In genomic region chr20:64145458-64146300, GRCh38 we compare ENCODE assay signal across 13 cellular contexts. TPM values are rescaled to one million over a fixed set of nuclear protein-coding genes. Genes with fewer than 3 reads are reported as not detected.
A peak's percentile ranks its signal among the peaks of the same experiment; 100 is the strongest.
DNase-seq lines count a peak whose midpoint lies in the region; ATAC-seq and TF ChIP-seq lines count a peak whose summit lies in the region.
"Had no signal": no experiment of that assay in that cellular context is flagged by ENCODE, and none has a peak within 500 bp of the region (broad histone marks: within the 10 kb centered on the region; RNA-seq: fewer than 3 reads in every experiment).

No MANE protein-coding gene starts in this region.

- H3K4me3 ChIP-seq in HCT116 (replicated peaks in 1 of 2; ENCODE audit: low read depth in 1 of 2, low read length in 2 of 2) (no peak overlapping the region), neuronal stem cell (ENCODE audit: low read length in 2 of 2) (peak overlapping the region in 1 of 2 donors; percentile 7)

- H3K27me3 ChIP-seq in HCT116 (ENCODE audit: insufficient read depth, low read length) (no peaks in the 10 kb centered on the region), neuronal stem cell (ENCODE audit: control insufficient read depth in 3 of 3, insufficient read depth in 3 of 3, low read depth in 1 of 3, low read length in 3 of 3) (no peaks in the 10 kb centered on the region)

- no CpG with 5 or more reads among the region's 17 CpGs for WGBS in neuronal stem cell (ENCODE audit: extremely low coverage in 2 of 2, insufficient read length in 2 of 2, insufficient replicate concordance in 1 of 2), 2 donors

- no peaks in the 10 kb centered on the region for H3K4me1 Mint-ChIP-seq in activated T-cell treated with anti-CD3 and anti-CD28 coated beads, Interleukin-2, amount 50 U/mL, for 72 hours (ENCODE audit: low read depth)
- H3K4me1 Mint-ChIP-seq in activated naive CD8-positive, alpha-beta T cell treated with anti-CD3 and anti-CD28 coated beads for 36 hours: no peaks in the 10 kb centered on the region

- TF ChIP-seq CTCF in HCT116 (IDR thresholded peaks at IDR 0.05 in 2 of 3, conservative IDR thresholded peaks at IDR 0.05 in 1 of 3; ENCODE audit: borderline replicate concordance in 1 of 3, insufficient read depth in 1 of 3, low read depth in 2 of 3, low read length in 2 of 3): peak in 2 of 3 experiments; percentile 58 to 74; a peak in 4 of 6 replicates

- no peaks in the 10 kb centered on the region for H4K20me1 ChIP-seq in HCT116 (ENCODE audit: insufficient read depth)

- RAD21 ChIA-PET in HCT116 (lab: Charles Lee; ENCODE audit: low non-redundant PET in 1 of 2, low total read pairs in 2 of 2, uncharacterized antibody in 2 of 2, unreplicated experiment in 2 of 2): no interaction called here

- H3K79me1 ChIP-seq in neuronal stem cell (ENCODE audit: low read depth, low read length): peaks cover 4% of the 10 kb centered on the region

- intact Hi-C loops in HCT116 (cut with micrococcal nuclease): no loop called here

- peak overlapping the region; percentile 63 for H2BK15ac ChIP-seq in neuronal stem cell (ENCODE audit: low read length)

- peak overlapping the region; percentile 92 for H2BK12ac ChIP-seq in neuronal stem cell (ENCODE audit: low read length)

- H4K91ac ChIP-seq in neuronal stem cell (ENCODE audit: low read depth, low read length, poor library complexity): no peak overlapping the region

- H2BK120ac ChIP-seq in neuronal stem cell (ENCODE audit: low read depth, low read length): peak overlapping the region; percentile 39

- TF ChIP-seq RAD21 in HCT116 (IDR thresholded peaks at IDR 0.05; ENCODE audit: low read depth): no peak

- peaks cover 6 to 14% of the 10 kb centered on the region in 2 donors for H3K9me3 Mint-ChIP-seq in activated T-cell treated with anti-CD3 and anti-CD28 coated beads, Interleukin-2, amount 50 U/mL, for 72 hours
- peaks cover 14% of the 10 kb centered on the region for H3K9me3 Mint-ChIP-seq in activated naive CD8-positive, alpha-beta T cell treated with anti-CD3 and anti-CD28 coated beads for 36 hours

- BruUV-seq in HCT116 (replicated peaks; lab: Mats Ljungman, UMichigan): no TSS peak

- POLR2A ChIA-PET in HCT116 (lab: Charles Lee): no interaction called here

- H3K14ac ChIP-seq in neuronal stem cell (ENCODE audit: low read length): no peak overlapping the region

- H3K36me3 Mint-ChIP-seq in activated T-cell treated with anti-CD3 and anti-CD28 coated beads, Interleukin-2, amount 50 U/mL, for 72 hours (ENCODE audit: insufficient read depth in 2 of 2): peaks cover 10 to 12% of the 10 kb centered on the region in 2 donors
- H3K36me3 Mint-ChIP-seq in activated naive CD8-positive, alpha-beta T cell treated with anti-CD3 and anti-CD28 coated beads for 36 hours: no peaks in the 10 kb centered on the region

- H3K4me1 ChIP-seq in HCT116 (ENCODE audit: control insufficient read depth in 1 of 2, insufficient read depth in 2 of 2, low read length in 2 of 2) (no peaks in the 10 kb centered on the region), neuronal stem cell (ENCODE audit: control insufficient read depth in 2 of 2, insufficient read depth in 1 of 2, low read depth in 1 of 2, low read length in 2 of 2) (peaks cover 0 to 30% of the 10 kb centered on the region in 2 donors)

- no peaks in the 10 kb centered on the region for H3K9me2 ChIP-seq in HCT116 (ENCODE audit: insufficient read depth)

- H3K36me3 ChIP-seq in HCT116 (ENCODE audit: control insufficient read depth in 1 of 2, insufficient read depth in 2 of 2, low read length in 2 of 2): no peaks in the 10 kb centered on the region
- no peaks in the 10 kb centered on the region for H3K36me3 ChIP-seq in neuronal stem cell (replicated peaks in 1 of 2; ENCODE audit: control insufficient read depth in 2 of 2, insufficient read depth in 2 of 2, low read length in 2 of 2)

- no peak overlapping the region for H3K27ac Mint-ChIP-seq in activated T-cell treated with anti-CD3 and anti-CD28 coated beads, Interleukin-2, amount 50 U/mL, for 72 hours
- no peak overlapping the region for H3K27ac Mint-ChIP-seq in activated naive CD8-positive, alpha-beta T cell treated with anti-CD3 and anti-CD28 coated beads for 36 hours
- H3K27ac Mint-ChIP-seq: T-helper 17 cell had no signal

- no peak for ATAC-seq in activated T-cell treated with anti-CD3 and anti-CD28 coated beads, Interleukin-2, amount 50 U/mL, for 72 hours (replicated peaks in 1 of 2)
- peak; percentile 60 for ATAC-seq in HCT116
- no peak for ATAC-seq in GM18502 (IDR thresholded peaks at IDR 0.05; ENCODE audit: poor library complexity, unreplicated experiment)
- ATAC-seq: T-helper 17 cell had no signal

- H2AFZ ChIP-seq in HCT116 (ENCODE audit: low read depth, low read length, poor library complexity, severe bottlenecking): no peak overlapping the region
- H2AFZ ChIP-seq in neuronal stem cell (ENCODE audit: low read length): no peak overlapping the region

- peak overlapping the region; percentile 93 for H3K18ac ChIP-seq in neuronal stem cell (ENCODE audit: low read length)

- H2AK5ac ChIP-seq in neuronal stem cell (ENCODE audit: low read depth, low read length): peak overlapping the region; percentile 64

- no peak overlapping the region for H3K9ac ChIP-seq in HCT116 (ENCODE audit: low read length)
- H3K9ac ChIP-seq in neuronal stem cell (ENCODE audit: low read depth, low read length, poor library complexity): peak overlapping the region; percentile 63

- H2BK5ac ChIP-seq in neuronal stem cell (ENCODE audit: low read length): no peak overlapping the region

- H3K9me3 ChIP-seq in HCT116 (ENCODE audit: control insufficient read depth in 1 of 2, insufficient read depth in 1 of 2, low read depth in 1 of 2, low read length in 2 of 2) (peaks cover 14 to 32% of the 10 kb centered on the region in 2 experiments; a peak in 2 of 4 replicates), neuronal stem cell (replicated peaks in 1 of 2; ENCODE audit: control insufficient read depth in 2 of 2, insufficient read depth in 1 of 2, low read depth in 1 of 2, low read length in 2 of 2) (peaks cover 13 to 22% of the 10 kb centered on the region in 2 donors)

- DNase-seq in activated T-cell treated with anti-CD3 and anti-CD28 coated beads for 48 hours (ENCODE audit: low read depth) (peak; percentile 11), HCT116 (ENCODE audit: low read depth, low spot score) (peak; percentile 19), neuronal stem cell (ENCODE audit: low spot score) (no peak), NCI-H510A (lab: John Stamatoyannopoulos, UW) (no peak), kidney tubule cell (ENCODE audit: low spot score) (no peak)
- no peak for DNase-seq in activated T-cell treated with anti-CD3 and anti-CD28 coated beads, Interleukin-2, amount 50 U/mL, for 72 hours
- peak; percentile 17 for DNase-seq in activated naive CD8-positive, alpha-beta T cell treated with anti-CD3 and anti-CD28 coated beads for 36 hours
- DNase-seq: activated T-cell treated with anti-CD3 and anti-CD28 coated beads for 4 hours, mesenchymal stem cell, NCI-H1092 had no signal

- no peaks in the 10 kb centered on the region for H3K79me2 ChIP-seq in HCT116 (ENCODE audit: insufficient read depth, low read length)

- H3K4me3 Mint-ChIP-seq in activated T-cell treated with anti-CD3 and anti-CD28 coated beads, Interleukin-2, amount 50 U/mL, for 72 hours: no peak overlapping the region
- H3K4me3 Mint-ChIP-seq in activated naive CD8-positive, alpha-beta T cell treated with anti-CD3 and anti-CD28 coated beads for 36 hours: no peak overlapping the region
- H3K4me3 Mint-ChIP-seq: T-helper 17 cell had no signal

- CTCF ChIA-PET in HCT116 (lab: Charles Lee): no interaction called here

- H4K8ac ChIP-seq in neuronal stem cell (ENCODE audit: low read depth, low read length): no peak overlapping the region

- peaks cover 16% of the 10 kb centered on the region for H3K27me3 Mint-ChIP-seq in activated T-cell treated with anti-CD3 and anti-CD28 coated beads, Interleukin-2, amount 50 U/mL, for 72 hours (ENCODE audit: low read depth)
- peaks cover 14% of the 10 kb centered on the region for H3K27me3 Mint-ChIP-seq in activated naive CD8-positive, alpha-beta T cell treated with anti-CD3 and anti-CD28 coated beads for 36 hours

- TF ChIP-seq POLR2A in HCT116 (IDR thresholded peaks at IDR 0.05; ENCODE audit: borderline replicate concordance, extremely low read depth, insufficient read depth, insufficient read length): no peak

- H3K23ac ChIP-seq in neuronal stem cell (ENCODE audit: low read depth, low read length, poor library complexity): no peak overlapping the region

- no peak overlapping the region for H3K27ac ChIP-seq in HCT116 (ENCODE audit: low read depth, low read length)
- H3K27ac ChIP-seq in neuronal stem cell (replicated peaks; ENCODE audit: low read length): peak overlapping the region; percentile 76

- no peak overlapping the region for H3K4ac ChIP-seq in neuronal stem cell (ENCODE audit: low read length)

- H3K4me2 ChIP-seq in HCT116 (ENCODE audit: low read length) (no peak overlapping the region), neuronal stem cell (ENCODE audit: insufficient read depth, low read length, poor library complexity, severe bottlenecking) (peak overlapping the region; percentile 20)

TF ChIP-seq in HCT116, 20 proteins besides CTCF, POLR2A, EP300 and RAD21:
- no peak for TF ChIP-seq ELF1 (IDR thresholded peaks at IDR 0.05; ENCODE audit: borderline replicate concordance, low read depth)
- TF ChIP-seq CBX3 (IDR thresholded peaks at IDR 0.05; ENCODE audit: low read depth): peak; percentile 93
- TF ChIP-seq YY1 (IDR thresholded peaks at IDR 0.05; ENCODE audit: extremely low read depth, insufficient replicate concordance, low read depth, low read length): no peak

RNA-seq across cellular contexts. Expression of gene MYT1, which starts 18.6 kb away (rescaled TPM):
- under 1 TPM; 0.12 to 0.23 TPM for total RNA-seq in activated T-cell treated with anti-CD3 and anti-CD28 coated beads, Interleukin-2, amount 50 U/mL, for 72 hours
- total RNA-seq in HCT116 (2021; ENCODE audit: unreplicated experiment): 7.1 TPM
- polyA plus RNA-seq in HCT116 (2012): 5.2 and 5.3 TPM in 2 replicates
- under 1 TPM in 1 of 2 experiments, not detected in 1; 0.44 TPM for total RNA-seq in activated naive CD8-positive, alpha-beta T cell treated with anti-CD3 and anti-CD28 coated beads for 36 hours
- 3.1 TPM for polyA plus RNA-seq in neuronal stem cell (2013, experiment 1 of 2)
- 3.2 TPM for polyA plus RNA-seq in neuronal stem cell (2013, experiment 2 of 2)
- total RNA-seq: T-helper 17 cell had no signal

RNA-seq across cellular contexts. Expression of gene NPBWR2, which starts 38.3 kb away (rescaled TPM):
- total RNA-seq in activated T-cell treated with anti-CD3 and anti-CD28 coated beads, Interleukin-2, amount 50 U/mL, for 72 hours: not detected
- not detected for total RNA-seq in HCT116 (2021; ENCODE audit: unreplicated experiment)
- polyA plus RNA-seq in HCT116 (2012): not detected in 2 replicates
- total RNA-seq in activated naive CD8-positive, alpha-beta T cell treated with anti-CD3 and anti-CD28 coated beads for 36 hours: not detected
- polyA plus RNA-seq in neuronal stem cell (2013, experiment 1 of 2): not detected
- polyA plus RNA-seq in neuronal stem cell (2013, experiment 2 of 2): not detected
- total RNA-seq: renal cortical epithelial cell, T-helper 17 cell had no signal

Comparison
In these comparisons a context has a peak if more than half of its experiments do, and no peak if none do; other contexts are left out.
1. DNase-seq: peak in activated T-cell treated with anti-CD3 and anti-CD28 coated beads for 48 hours (single experiment), HCT116 (single experiment) and activated naive CD8-positive, alpha-beta T cell treated with anti-CD3 and anti-CD28 coated beads for 36 hours (single experiment); none in activated T-cell treated with anti-CD3 and anti-CD28 coated beads, Interleukin-2, amount 50 U/mL, for 72 hours (0 of 2), neuronal stem cell (single experiment), NCI-H510A (single experiment) and kidney tubule cell (single experiment).